1 cellular context compared by ENCODE assay signal in the genomic region with DNA sequence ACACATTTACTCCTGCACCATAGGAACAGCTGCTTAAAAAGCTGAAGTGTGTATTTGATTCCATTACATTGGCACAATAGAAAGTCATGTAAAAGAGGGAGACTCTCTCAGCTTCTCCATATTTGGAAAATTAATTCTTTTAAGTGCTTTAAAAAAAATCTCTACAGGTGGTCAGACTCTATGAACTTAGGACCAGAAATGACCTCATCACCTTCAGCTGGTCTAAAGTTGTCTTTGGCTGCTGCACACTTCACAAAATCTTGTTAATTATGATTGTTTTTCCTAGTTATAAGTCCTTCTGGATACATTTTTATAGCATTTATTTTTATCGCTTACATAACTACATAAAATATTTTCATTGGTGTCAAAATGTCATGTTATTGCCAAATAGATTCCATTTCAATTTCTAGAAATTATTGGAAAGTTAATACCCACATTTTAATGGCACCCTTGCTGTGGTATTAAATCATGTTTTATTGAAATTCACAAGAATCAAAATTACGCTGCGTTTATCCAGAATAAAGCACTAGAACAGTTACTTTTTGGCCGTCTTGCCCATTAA.
TF ChIP-seq lines count a peak whose summit lies in the region.

No MANE protein-coding gene starts in this region.

TF ChIP-seq in HEK293, 187 proteins besides CTCF, POLR2A, EP300 and RAD21 (continued from another document):
- TF ChIP-seq, protein P1, sequence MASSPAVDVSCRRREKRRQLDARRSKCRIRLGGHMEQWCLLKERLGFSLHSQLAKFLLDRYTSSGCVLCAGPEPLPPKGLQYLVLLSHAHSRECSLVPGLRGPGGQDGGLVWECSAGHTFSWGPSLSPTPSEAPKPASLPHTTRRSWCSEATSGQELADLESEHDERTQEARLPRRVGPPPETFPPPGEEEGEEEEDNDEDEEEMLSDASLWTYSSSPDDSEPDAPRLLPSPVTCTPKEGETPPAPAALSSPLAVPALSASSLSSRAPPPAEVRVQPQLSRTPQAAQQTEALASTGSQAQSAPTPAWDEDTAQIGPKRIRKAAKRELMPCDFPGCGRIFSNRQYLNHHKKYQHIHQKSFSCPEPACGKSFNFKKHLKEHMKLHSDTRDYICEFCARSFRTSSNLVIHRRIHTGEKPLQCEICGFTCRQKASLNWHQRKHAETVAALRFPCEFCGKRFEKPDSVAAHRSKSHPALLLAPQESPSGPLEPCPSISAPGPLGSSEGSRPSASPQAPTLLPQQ (tag by site-specific recombination; IDR thresholded peaks at IDR 0.05) = no peak
- 0 out of 2 replicates have a peak, but pooled peaks have one; percentile 58 for TF ChIP-seq SCRT1 (tag by site-specific recombination; IDR thresholded peaks at IDR 0.05; ENCODE audit: borderline replicate concordance)
- TF ChIP-seq, protein P2, sequence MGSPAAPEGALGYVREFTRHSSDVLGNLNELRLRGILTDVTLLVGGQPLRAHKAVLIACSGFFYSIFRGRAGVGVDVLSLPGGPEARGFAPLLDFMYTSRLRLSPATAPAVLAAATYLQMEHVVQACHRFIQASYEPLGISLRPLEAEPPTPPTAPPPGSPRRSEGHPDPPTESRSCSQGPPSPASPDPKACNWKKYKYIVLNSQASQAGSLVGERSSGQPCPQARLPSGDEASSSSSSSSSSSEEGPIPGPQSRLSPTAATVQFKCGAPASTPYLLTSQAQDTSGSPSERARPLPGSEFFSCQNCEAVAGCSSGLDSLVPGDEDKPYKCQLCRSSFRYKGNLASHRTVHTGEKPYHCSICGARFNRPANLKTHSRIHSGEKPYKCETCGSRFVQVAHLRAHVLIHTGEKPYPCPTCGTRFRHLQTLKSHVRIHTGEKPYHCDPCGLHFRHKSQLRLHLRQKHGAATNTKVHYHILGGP (tag by site-specific recombination; IDR thresholded peaks at IDR 0.05) = peak; percentile 96
- TF ChIP-seq, protein P3, sequence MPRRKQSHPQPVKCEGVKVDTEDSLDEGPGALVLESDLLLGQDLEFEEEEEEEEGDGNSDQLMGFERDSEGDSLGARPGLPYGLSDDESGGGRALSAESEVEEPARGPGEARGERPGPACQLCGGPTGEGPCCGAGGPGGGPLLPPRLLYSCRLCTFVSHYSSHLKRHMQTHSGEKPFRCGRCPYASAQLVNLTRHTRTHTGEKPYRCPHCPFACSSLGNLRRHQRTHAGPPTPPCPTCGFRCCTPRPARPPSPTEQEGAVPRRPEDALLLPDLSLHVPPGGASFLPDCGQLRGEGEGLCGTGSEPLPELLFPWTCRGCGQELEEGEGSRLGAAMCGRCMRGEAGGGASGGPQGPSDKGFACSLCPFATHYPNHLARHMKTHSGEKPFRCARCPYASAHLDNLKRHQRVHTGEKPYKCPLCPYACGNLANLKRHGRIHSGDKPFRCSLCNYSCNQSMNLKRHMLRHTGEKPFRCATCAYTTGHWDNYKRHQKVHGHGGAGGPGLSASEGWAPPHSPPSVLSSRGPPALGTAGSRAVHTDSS (tag by site-specific recombination; IDR thresholded peaks at IDR 0.05) = no peak
- no peak for TF ChIP-seq YY1 (tag by site-specific recombination; IDR thresholded peaks at IDR 0.05)
- no peak for TF ChIP-seq HOXD13 (CRISPR knock-in tag; IDR thresholded peaks at IDR 0.05; ENCODE audit: borderline replicate concordance)
- TF ChIP-seq, protein P4, sequence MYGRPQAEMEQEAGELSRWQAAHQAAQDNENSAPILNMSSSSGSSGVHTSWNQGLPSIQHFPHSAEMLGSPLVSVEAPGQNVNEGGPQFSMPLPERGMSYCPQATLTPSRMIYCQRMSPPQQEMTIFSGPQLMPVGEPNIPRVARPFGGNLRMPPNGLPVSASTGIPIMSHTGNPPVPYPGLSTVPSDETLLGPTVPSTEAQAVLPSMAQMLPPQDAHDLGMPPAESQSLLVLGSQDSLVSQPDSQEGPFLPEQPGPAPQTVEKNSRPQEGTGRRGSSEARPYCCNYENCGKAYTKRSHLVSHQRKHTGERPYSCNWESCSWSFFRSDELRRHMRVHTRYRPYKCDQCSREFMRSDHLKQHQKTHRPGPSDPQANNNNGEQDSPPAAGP (tag by site-specific recombination; IDR thresholded peaks at IDR 0.05) = no peak
- TF ChIP-seq, protein P5, sequence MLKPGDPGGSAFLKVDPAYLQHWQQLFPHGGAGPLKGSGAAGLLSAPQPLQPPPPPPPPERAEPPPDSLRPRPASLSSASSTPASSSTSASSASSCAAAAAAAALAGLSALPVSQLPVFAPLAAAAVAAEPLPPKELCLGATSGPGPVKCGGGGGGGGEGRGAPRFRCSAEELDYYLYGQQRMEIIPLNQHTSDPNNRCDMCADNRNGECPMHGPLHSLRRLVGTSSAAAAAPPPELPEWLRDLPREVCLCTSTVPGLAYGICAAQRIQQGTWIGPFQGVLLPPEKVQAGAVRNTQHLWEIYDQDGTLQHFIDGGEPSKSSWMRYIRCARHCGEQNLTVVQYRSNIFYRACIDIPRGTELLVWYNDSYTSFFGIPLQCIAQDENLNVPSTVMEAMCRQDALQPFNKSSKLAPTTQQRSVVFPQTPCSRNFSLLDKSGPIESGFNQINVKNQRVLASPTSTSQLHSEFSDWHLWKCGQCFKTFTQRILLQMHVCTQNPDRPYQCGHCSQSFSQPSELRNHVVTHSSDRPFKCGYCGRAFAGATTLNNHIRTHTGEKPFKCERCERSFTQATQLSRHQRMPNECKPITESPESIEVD (tag by site-specific recombination; IDR thresholded peaks at IDR 0.05) = peak; percentile 79
TF ChIP-seq in HEK293: peak in this region for 9.
